ENCODE assay signal across 12 cellular contexts in genomic region chr3:150319900-150320299, GRCh38.
DNase-seq lines count a peak whose midpoint lies in the region; ATAC-seq and TF ChIP-seq lines count a peak whose summit lies in the region.
"Had no signal": no experiment of that assay in that cellular context is flagged by ENCODE, and none has a peak within 500 bp of the region (broad histone marks: within the 10 kb centered on the region; RNA-seq: fewer than 3 reads in every experiment).

No MANE protein-coding gene starts in this region.

- H3K79me2 ChIP-seq in OCI-LY7 (ENCODE audit: insufficient read depth, low read depth, low read length), result no peaks in the 10 kb centered on the region

- H3K27ac ChIP-seq in OCI-LY7 (ENCODE audit: low read depth, low read length, poor library complexity, severe bottlenecking), result no peak overlapping the region
- H3K27ac ChIP-seq: BLaER1 treated with 17β-estradiol and CSF1 and Interleukin-3, amounts not matched to agents 10 nM and 100 nM; body of pancreas had no signal

- peak; percentile 66 to 92 for ATAC-seq in activated naive CD4-positive, alpha-beta T cell treated with anti-CD3 and anti-CD28 coated beads, Interleukin-2, amount 50 U/mL, for 72 hours
- ATAC-seq in HG02798 (IDR thresholded peaks at IDR 0.05; ENCODE audit: poor library complexity, unreplicated experiment) (no peak), HG03196 (IDR thresholded peaks at IDR 0.05; ENCODE audit: unreplicated experiment) (no peak)
- ATAC-seq: body of pancreas had no signal

- no peaks in the 10 kb centered on the region for H3K9me2 ChIP-seq in OCI-LY7 (ENCODE audit: insufficient read depth, low read length)

- H3K9me3 Mint-ChIP-seq in activated naive CD4-positive, alpha-beta T cell treated with anti-CD3 and anti-CD28 coated beads, Interleukin-2, amount 50 U/mL, for 72 hours, result peaks cover 0 to 3% of the 10 kb centered on the region in 2 donors

- DNase-seq in activated naive CD4-positive, alpha-beta T cell treated with anti-CD3 and anti-CD28 coated beads, Interleukin-2, amount 50 U/mL, for 72 hours (ENCODE audit: low spot score in 2 of 2), result no peak
- no peak for DNase-seq in activated naive CD4-positive, alpha-beta T cell (lab: John Stamatoyannopoulos, UW)
- DNase-seq in T1000 (lab: John Stamatoyannopoulos, UW), result peak; percentile 41
- DNase-seq in iPS-NIHi11 (ENCODE audit: low spot score), result peak; percentile 44
- DNase-seq in SKM-1 treated with dmso at 0.1 percent for 144 hours (lab: John Stamatoyannopoulos, UW; ENCODE audit: unreplicated experiment), result no peak
- no peak for DNase-seq in OCI-LY7 (ENCODE audit: low spot score)
- DNase-seq: activated CD4-positive, CD25-positive, alpha-beta regulatory T cell treated with anti-CD3 and anti-CD28 coated beads, Interleukin-2, amount 50 U/mL, for 72 hours; body of pancreas; NCI-H2107 had no signal

- H3K4me2 ChIP-seq in OCI-LY7 (ENCODE audit: low read length), result no peak overlapping the region
- H3K4me2 ChIP-seq: BLaER1 treated with 17β-estradiol and CSF1 and Interleukin-3, amounts not matched to agents 10 nM and 100 nM had no signal

- no peaks in the 10 kb centered on the region for H3K9me3 ChIP-seq in OCI-LY7 (ENCODE audit: low read length)
- H3K9me3 ChIP-seq: body of pancreas had no signal

- no peak for TF ChIP-seq CTCF in OCI-LY7 (conservative IDR thresholded peaks at IDR 0.05; ENCODE audit: low read length)

- POLR2A ChIA-PET in OCI-LY7 (lab: Charles Lee), result interaction anchor here (0.6 to 1.3 kb wide), 4 partner anchors 9 to 62 kb away, joined by 3 to 5 read pairs (median 4); no protein-coding TSS in a partner anchor

- H3K36me3 ChIP-seq in OCI-LY7 (ENCODE audit: insufficient read depth, low read length), result no peaks in the 10 kb centered on the region
- H3K36me3 ChIP-seq: BLaER1 treated with 17β-estradiol and CSF1 and Interleukin-3, amounts not matched to agents 10 nM and 100 nM had no signal

- no peaks in the 10 kb centered on the region for H3K36me3 Mint-ChIP-seq in activated naive CD4-positive, alpha-beta T cell treated with anti-CD3 and anti-CD28 coated beads, Interleukin-2, amount 50 U/mL, for 72 hours

- H3K4me3 ChIP-seq in OCI-LY7 (ENCODE audit: low read depth, low read length, poor library complexity, severe bottlenecking), result no peak overlapping the region
- H3K4me3 ChIP-seq: BLaER1 treated with 17β-estradiol and CSF1 and Interleukin-3, amounts not matched to agents 10 nM and 100 nM; body of pancreas had no signal

- no peaks in the 10 kb centered on the region for H4K20me1 ChIP-seq in OCI-LY7 (ENCODE audit: insufficient read depth, low read length)
- H4K20me1 ChIP-seq: BLaER1 treated with 17β-estradiol and CSF1 and Interleukin-3, amounts not matched to agents 10 nM and 100 nM had no signal

- no peak overlapping the region for H3K27ac Mint-ChIP-seq in activated naive CD4-positive, alpha-beta T cell treated with anti-CD3 and anti-CD28 coated beads, Interleukin-2, amount 50 U/mL, for 72 hours

- H3K4me1 ChIP-seq in OCI-LY7 (ENCODE audit: insufficient read depth, low read length, poor library complexity, severe bottlenecking), result no peaks in the 10 kb centered on the region
- H3K4me1 ChIP-seq: BLaER1 treated with 17β-estradiol and CSF1 and Interleukin-3, amounts not matched to agents 10 nM and 100 nM had no signal

- BruUV-seq in OCI-LY7 (replicated peaks; lab: Mats Ljungman, UMichigan), result no TSS peak

- CTCF ChIA-PET in OCI-LY7 (lab: Charles Lee; ENCODE audit: unreplicated experiment), result no interaction called here

- intact Hi-C loops in OCI-LY7 (cut with micrococcal nuclease; ENCODE audit: unreplicated experiment), result no loop called here

- no peak overlapping the region for H2AFZ ChIP-seq in OCI-LY7 (ENCODE audit: low read length)

Comparison
In these comparisons a context has a peak if more than half of its experiments do, and no peak if none do; other contexts are left out.
1. ATAC-seq: peak in activated naive CD4-positive, alpha-beta T cell treated with anti-CD3 and anti-CD28 coated beads, Interleukin-2, amount 50 U/mL, for 72 hours (2 of 2); none in HG02798 (single experiment) and HG03196 (single experiment).
2. DNase-seq: peak in T1000 (single experiment) and iPS-NIHi11 (single experiment); none in activated naive CD4-positive, alpha-beta T cell treated with anti-CD3 and anti-CD28 coated beads, Interleukin-2, amount 50 U/mL, for 72 hours (0 of 2), activated naive CD4-positive, alpha-beta T cell (0 of 4), SKM-1 treated with dmso at 0.1 percent for 144 hours (single experiment) and OCI-LY7 (single experiment).